In genomic region chr14:102733326-102733725, GRCh38 we compare ENCODE assay signal across 18 cellular contexts. TPM values are rescaled to one million over a fixed set of nuclear protein-coding genes. Genes with fewer than 3 reads are reported as not detected.
A peak's percentile ranks its signal among the peaks of the same experiment; 100 is the strongest.
DNase-seq lines count a peak whose midpoint lies in the region; ATAC-seq and TF ChIP-seq lines count a peak whose summit lies in the region.
"Had no signal": no experiment of that assay in that cellular context is flagged by ENCODE, and none has a peak within 500 bp of the region (broad histone marks: within the 10 kb centered on the region; RNA-seq: fewer than 3 reads in every experiment).

No MANE protein-coding gene starts in this region.

- CTCF ChIA-PET in WTC11 (lab: Charles Lee), result no interaction called here

- DNase-seq in H7 (peak; percentile 25), WTC11 (ENCODE audit: low spot score) (no peak), endothelial cell (ENCODE audit: low spot score) (no peak), neural progenitor cell (ENCODE audit: low spot score) (no peak), NCI-H1092 (lab: John Stamatoyannopoulos, UW) (no peak), occipital lobe (lab: John Stamatoyannopoulos, UW) (no peak), left lobe of liver (ENCODE audit: low spot score) (no peak), SHP77 treated with DMSO at 0.1 percent for 48 hours (lab: John Stamatoyannopoulos, UW) (no peak)
- DNase-seq: DMS79 treated with DMSO at 0.1 percent for 48 hours, KG1, NCI-H1436 treated with DMSO at 0.1 percent for 48 hours, NCI-H2029 treated with DMSO at 0.1 percent for 48 hours, NCI-H2171 treated with DMSO at 0.1 percent for 48 hours, NCI-H774, PC-3 had no signal

- H3K36me3 ChIP-seq in H7 (replicated peaks; ENCODE audit: control insufficient read depth, insufficient read depth, low read length) (peaks cover 2% of the 10 kb centered on the region), neural progenitor cell (no peaks in the 10 kb centered on the region)

- H3K4me2 ChIP-seq in neural progenitor cell, result no peak overlapping the region

- ATAC-seq in WTC11 (no peak), left lobe of liver (no peak)
- ATAC-seq: CD8-positive, alpha-beta T cell; PC-3 had no signal

- H3F3A ChIP-seq in neural progenitor cell (ENCODE audit: low read depth), result no peaks in the 10 kb centered on the region

- H3K4me3 ChIP-seq in H7 (ENCODE audit: insufficient read depth, low read depth, low read length) (no peak overlapping the region), neural progenitor cell (no peak overlapping the region)
- H3K4me3 ChIP-seq: SJSA1 had no signal

- no peak overlapping the region for H3K4me3 Mint-ChIP-seq in WTC11
- peak overlapping the region; percentile 79 for H3K4me3 Mint-ChIP-seq in endothelial cell (ENCODE audit: unreplicated experiment)
- no peak overlapping the region for H3K4me3 Mint-ChIP-seq in neural progenitor cell
- H3K4me3 Mint-ChIP-seq: CD8-positive, alpha-beta T cell had no signal

- no peak overlapping the region for H3K27ac ChIP-seq in neural progenitor cell
- H3K27ac ChIP-seq: RWPE1, SJSA1 had no signal

- H3K79me2 ChIP-seq in neural progenitor cell (ENCODE audit: low read depth), result no peaks in the 10 kb centered on the region

- H3K9ac ChIP-seq in neural progenitor cell, result no peak overlapping the region

- H3K4me1 ChIP-seq in neural progenitor cell, result no peaks in the 10 kb centered on the region
- H3K4me1 ChIP-seq: SJSA1 had no signal

- no peak overlapping the region for H2AFZ ChIP-seq in neural progenitor cell (replicated peaks)

- H3K27ac Mint-ChIP-seq in WTC11 (peak overlapping the region; percentile 74; the same call in 1 of the 2 replicates), endothelial cell (ENCODE audit: unreplicated experiment) (peak overlapping the region; percentile 61), neural progenitor cell (peak overlapping the region; percentile 42)
- H3K27ac Mint-ChIP-seq: CD8-positive, alpha-beta T cell had no signal

- no peaks in the 10 kb centered on the region for H3K27me3 ChIP-seq in H7 (ENCODE audit: control insufficient read depth, insufficient read depth, low read length)
- H3K27me3 ChIP-seq in neural progenitor cell, result no peaks in the 10 kb centered on the region
- H3K27me3 ChIP-seq: SJSA1 had no signal

- H3K36me3 Mint-ChIP-seq in WTC11 (peaks cover 6% of the 10 kb centered on the region; the same call in 1 of the 2 replicates), endothelial cell (ENCODE audit: low read depth, unreplicated experiment) (peaks cover 28% of the 10 kb centered on the region), neural progenitor cell (peaks cover 18% of the 10 kb centered on the region)

- no peaks in the 10 kb centered on the region for H3K9me3 ChIP-seq in neural progenitor cell (ENCODE audit: low read depth)
- H3K9me3 ChIP-seq: SJSA1 had no signal

- TF ChIP-seq CTCF in WTC11 (IDR thresholded peaks at IDR 0.05) (no peak), endothelial cell (IDR thresholded peaks at IDR 0.05; ENCODE audit: unreplicated experiment) (no peak), neural progenitor cell (IDR thresholded peaks at IDR 0.05) (no peak)

- POLR2A ChIA-PET in WTC11 (lab: Charles Lee), result no interaction called here

- H3K9me3 Mint-ChIP-seq in WTC11, result no peaks in the 10 kb centered on the region
- no peaks in the 10 kb centered on the region for H3K9me3 Mint-ChIP-seq in endothelial cell (ENCODE audit: unreplicated experiment)
- H3K9me3 Mint-ChIP-seq in neural progenitor cell, result no peaks in the 10 kb centered on the region
- H3K9me3 Mint-ChIP-seq: CD8-positive, alpha-beta T cell had no signal

- peaks cover 8% of the 10 kb centered on the region for H4K20me1 ChIP-seq in neural progenitor cell (ENCODE audit: low read depth)

- 0 out of 2 replicates have a peak, but pooled peaks cover 2% of the 10 kb centered on the region for H3K4me1 Mint-ChIP-seq in WTC11
- no peaks in the 10 kb centered on the region for H3K4me1 Mint-ChIP-seq in endothelial cell (ENCODE audit: unreplicated experiment)
- peaks cover 2% of the 10 kb centered on the region for H3K4me1 Mint-ChIP-seq in neural progenitor cell

- H3K27me3 Mint-ChIP-seq in WTC11 (ENCODE audit: low read depth) (no peaks in the 10 kb centered on the region), endothelial cell (ENCODE audit: unreplicated experiment) (peaks cover 18% of the 10 kb centered on the region), neural progenitor cell (ENCODE audit: insufficient read depth, low read depth) (peaks cover 4% of the 10 kb centered on the region)

TF ChIP-seq in WTC11, 78 proteins besides CTCF, POLR2A, EP300 and RAD21:
- no peak for TF ChIP-seq GTF2I (CRISPR knock-in tag; conservative IDR thresholded peaks at IDR 0.05)
- TF ChIP-seq AR (CRISPR knock-in tag; IDR thresholded peaks at IDR 0.05), result no peak
- TF ChIP-seq FOXP1 (CRISPR knock-in tag; IDR thresholded peaks at IDR 0.05; ENCODE audit: borderline replicate concordance), result no peak
- no peak for TF ChIP-seq E2F4 (CRISPR knock-in tag; IDR thresholded peaks at IDR 0.05; ENCODE audit: borderline replicate concordance, low read depth)

RNA-seq across cellular contexts. Expression of gene TRAF3, which starts 43.9 kb away (rescaled TPM):
- total RNA-seq in H7 (2014; rRNA removed; shearing (Covaris generic)), result 5.5 and 11.5 TPM in 2 replicates
- total RNA-seq in WTC11 (2021) (8.2 to 11.2 TPM (median 9.6 TPM) in 3 replicates), endothelial cell (ENCODE audit: unreplicated experiment) (9.7 TPM), neural progenitor cell (ENCODE audit: low replicate concordance) (15.7 and 18.1 TPM in 2 replicates), occipital lobe (20.1 TPM), left lobe of liver (8.5 TPM)
